21 cellular contexts compared by ENCODE assay signal in the genomic region with DNA sequence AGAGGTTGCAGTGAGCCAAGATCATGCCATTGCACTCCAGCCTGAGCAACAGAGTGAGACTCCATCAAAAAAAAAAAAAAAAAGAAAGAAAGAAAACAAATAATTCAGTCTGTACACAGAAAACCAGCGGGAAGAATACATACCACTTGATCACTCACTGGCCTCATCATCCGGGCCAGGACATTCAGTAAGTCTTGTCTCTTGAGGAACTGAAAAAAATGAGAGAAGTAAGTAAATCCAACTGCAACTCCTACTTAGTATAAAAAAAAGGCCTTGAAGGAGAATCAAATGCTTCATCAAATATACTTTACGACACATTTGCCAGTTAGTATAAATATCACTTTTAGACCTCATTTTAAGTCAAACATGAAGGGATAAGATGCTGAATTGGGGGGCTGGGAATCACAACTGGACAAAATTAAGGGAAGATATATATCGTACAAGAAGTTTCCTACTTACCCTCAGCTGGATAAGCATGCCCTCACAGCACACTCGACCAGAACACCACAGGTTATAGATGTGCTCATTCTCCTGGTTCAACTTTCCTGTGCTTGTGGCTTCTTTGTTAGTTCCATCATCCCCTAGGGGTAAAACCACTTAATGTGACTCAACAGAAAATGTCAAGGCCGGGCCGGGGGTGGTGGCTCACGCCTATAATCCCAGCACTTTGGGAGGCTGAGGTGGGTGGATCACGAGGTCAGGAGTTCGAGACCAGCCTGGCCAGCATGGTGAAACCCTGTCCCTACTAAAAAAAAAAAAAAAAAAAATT. TPM values are rescaled to one million over a fixed set of nuclear protein-coding genes. Genes with fewer than 3 reads are reported as not detected.
A peak's percentile ranks its signal among the peaks of the same experiment; 100 is the strongest.
DNase-seq lines count a peak whose midpoint lies in the region; ATAC-seq and TF ChIP-seq lines count a peak whose summit lies in the region.
"Had no signal": no experiment of that assay in that cellular context is flagged by ENCODE, and none has a peak within 500 bp of the region (broad histone marks: within the 10 kb centered on the region; RNA-seq: fewer than 3 reads in every experiment).

No MANE protein-coding gene starts in this region.

- WGBS in spleen, 5 donors, result 61 to 72% (median 70%) methylated on average over 10 of the region's 10 CpGs

- peaks cover 0 to 49% (median 22%) of the 10 kb centered on the region in 6 donors for H3K4me1 ChIP-seq in spleen
- peaks cover 1% of the 10 kb centered on the region for H3K4me1 ChIP-seq in left ventricle myocardium inferior

- ATAC-seq in activated CD4-positive, alpha-beta T cell treated with anti-CD3 and anti-CD28 coated beads for 36 hours, result peak; percentile 53
- ATAC-seq in activated T-helper 17 cell treated with anti-CD3 and anti-CD28 coated beads, Interleukin-2, amount 50 U/mL, for 72 hours (replicated peaks), result peak; percentile 76
- ATAC-seq in HG03135 (IDR thresholded peaks at IDR 0.05; ENCODE audit: unreplicated experiment), result no peak

- H3K27ac ChIP-seq in HL-60 (replicated peaks), result 0 out of 2 replicates have a peak overlapping the region, but pooled peaks have one; percentile 38
- peak overlapping the region in 7 of 8 donors; percentile 1 to 75 (median 45) for H3K27ac ChIP-seq in spleen
- no peak overlapping the region for H3K27ac ChIP-seq in left ventricle myocardium inferior (replicated peaks)

- H3K4me1 Mint-ChIP-seq in activated CD4-positive, alpha-beta T cell treated with anti-CD3 and anti-CD28 coated beads for 36 hours, result peaks cover 11% of the 10 kb centered on the region
- no peaks in the 10 kb centered on the region for H3K4me1 Mint-ChIP-seq in activated T-helper 17 cell treated with anti-CD3 and anti-CD28 coated beads, Interleukin-2, amount 50 U/mL, for 72 hours

- peak; percentile 48 for DNase-seq in activated CD4-positive, alpha-beta T cell treated with anti-CD3 and anti-CD28 coated beads for 36 hours
- DNase-seq in activated CD4-positive, alpha-beta T cell treated with anti-CD3 and anti-CD28 coated beads for 4 hours, result no peak
- no peak for DNase-seq in HL-60 (ENCODE audit: low read depth in 1 of 2, low spot score in 1 of 2)
- DNase-seq in spleen, result no peak
- no peak for DNase-seq in left ventricle myocardium inferior
- DNase-seq in NCI-H510A (lab: John Stamatoyannopoulos, UW), result no peak
- DNase-seq: COR-L47; GDM1; HCEC 1CT; kidney glomerular epithelial cell; NCI-H1105 treated with DMSO at 0.1 percent for 48 hours; NCI-H345; pancreas; SIG-M5; stimulated activated CD4-positive, alpha-beta T cell treated with anti-CD3 and anti-CD28 coated beads, Interleukin-4, amount 100 ng/mL, for 24 hours; T-helper 9 cell; upper lobe of left lung had no signal

- no peak overlapping the region for H3K4me3 ChIP-seq in HL-60 (replicated peaks; ENCODE audit: insufficient read depth, low read length)
- H3K4me3 ChIP-seq in spleen, result no peak overlapping the region
- no peak overlapping the region for H3K4me3 ChIP-seq in left ventricle myocardium inferior
- H3K4me3 ChIP-seq: pancreas, upper lobe of left lung had no signal

- no peak for TF ChIP-seq POLR2A in spleen (IDR thresholded peaks at IDR 0.05)

- intact Hi-C loops in activated CD4-positive, alpha-beta T cell treated with anti-CD3 and anti-CD28 coated beads for 36 hours (cut with DNase I, micrococcal nuclease), result no loop called here
- intact Hi-C loops in spleen (cut with DNase I; ENCODE audit: low total_unique reads), result no loop called here
- intact Hi-C loops in left ventricle myocardium inferior (cut with micrococcal nuclease), result no loop called here

- POLR2A ChIA-PET in activated CD4-positive, alpha-beta T cell treated with anti-CD3 and anti-CD28 coated beads for 36 hours (lab: Charles Lee), result interaction anchor here (0.7 kb wide), 1 partner anchor 16 kb away, joined by 5 read pairs; no protein-coding TSS in a partner anchor

- H3K36me3 Mint-ChIP-seq in activated CD4-positive, alpha-beta T cell treated with anti-CD3 and anti-CD28 coated beads for 36 hours (ENCODE audit: low read depth), result peaks cover 64% of the 10 kb centered on the region
- peaks cover 100% of the 10 kb centered on the region for H3K36me3 Mint-ChIP-seq in activated T-helper 17 cell treated with anti-CD3 and anti-CD28 coated beads, Interleukin-2, amount 50 U/mL, for 72 hours (ENCODE audit: low read depth)

- H3K27me3 Mint-ChIP-seq in activated CD4-positive, alpha-beta T cell treated with anti-CD3 and anti-CD28 coated beads for 36 hours, result no peaks in the 10 kb centered on the region
- H3K27me3 Mint-ChIP-seq in activated T-helper 17 cell treated with anti-CD3 and anti-CD28 coated beads, Interleukin-2, amount 50 U/mL, for 72 hours, result no peaks in the 10 kb centered on the region
- H3K27me3 Mint-ChIP-seq: IgD-negative memory B cell had no signal

- H3K27ac Mint-ChIP-seq in activated CD4-positive, alpha-beta T cell treated with anti-CD3 and anti-CD28 coated beads for 36 hours, result peak overlapping the region; percentile 25
- no peak overlapping the region for H3K27ac Mint-ChIP-seq in activated T-helper 17 cell treated with anti-CD3 and anti-CD28 coated beads, Interleukin-2, amount 50 U/mL, for 72 hours

- H3K9me3 Mint-ChIP-seq in activated CD4-positive, alpha-beta T cell treated with anti-CD3 and anti-CD28 coated beads for 36 hours (ENCODE audit: low read depth), result no peaks in the 10 kb centered on the region
- H3K9me3 Mint-ChIP-seq in activated T-helper 17 cell treated with anti-CD3 and anti-CD28 coated beads, Interleukin-2, amount 50 U/mL, for 72 hours, result no peaks in the 10 kb centered on the region
- H3K9me3 Mint-ChIP-seq: activated naive CD4-positive, alpha-beta T cell treated with anti-CD3 and anti-CD28 coated beads, Interleukin-2, amount 50 U/mL, for 72 hours; IgD-negative memory B cell had no signal

- H3K9me3 ChIP-seq in spleen (no peaks in the 10 kb centered on the region), left ventricle myocardium inferior (replicated peaks) (no peaks in the 10 kb centered on the region)
- H3K9me3 ChIP-seq: pancreas, upper lobe of left lung had no signal

- peaks cover 3 to 97% (median 74%) of the 10 kb centered on the region in 6 donors for H3K36me3 ChIP-seq in spleen
- H3K36me3 ChIP-seq in left ventricle myocardium inferior, result peaks cover 91% of the 10 kb centered on the region

- CTCF ChIA-PET in activated CD4-positive, alpha-beta T cell treated with anti-CD3 and anti-CD28 coated beads for 36 hours (lab: Charles Lee), result interaction anchor here (0.8 to 2.5 kb wide), 2 partner anchors 11 to 83 kb away, joined by 4 to 11 read pairs; no protein-coding TSS in a partner anchor

- H3K4me3 Mint-ChIP-seq in activated CD4-positive, alpha-beta T cell treated with anti-CD3 and anti-CD28 coated beads for 36 hours, result no peak overlapping the region
- H3K4me3 Mint-ChIP-seq in activated T-helper 17 cell treated with anti-CD3 and anti-CD28 coated beads, Interleukin-2, amount 50 U/mL, for 72 hours, result no peak overlapping the region

- no peak for TF ChIP-seq CTCF in HL-60 (IDR thresholded peaks at IDR 0.05; ENCODE audit: insufficient read depth, low read length)
- no peak for TF ChIP-seq CTCF in spleen (IDR thresholded peaks at IDR 0.05 in 8 of 11, conservative IDR thresholded peaks at IDR 0.05 in 3 of 11)
- TF ChIP-seq CTCF in left ventricle myocardium inferior (IDR thresholded peaks at IDR 0.05; ENCODE audit: borderline replicate concordance), result no peak

- no peaks in the 10 kb centered on the region for H3K27me3 ChIP-seq in HL-60 (ENCODE audit: insufficient read depth, poor library complexity, severe bottlenecking)
- H3K27me3 ChIP-seq in spleen (replicated peaks in 1 of 7), result no peaks in the 10 kb centered on the region
- H3K27me3 ChIP-seq in left ventricle myocardium inferior (ENCODE audit: low read depth), result no peaks in the 10 kb centered on the region
- H3K27me3 ChIP-seq: pancreas, upper lobe of left lung had no signal

RNA-seq across cellular contexts. Expression of gene CCDC47, which starts 12.4 kb away (rescaled TPM):
- 10 to 100 TPM; 76.9 to 82.3 TPM for total RNA-seq in activated CD4-positive, alpha-beta T cell treated with anti-CD3 and anti-CD28 coated beads for 36 hours
- 10 to 100 TPM; 75.5 to 99.9 TPM for total RNA-seq in activated T-helper 17 cell treated with anti-CD3 and anti-CD28 coated beads, Interleukin-2, amount 50 U/mL, for 72 hours
- total RNA-seq in spleen, result 10 to 100 TPM; 50.7 to 74.0 (median 63.6) TPM
- polyA plus RNA-seq in spleen, result 10 to 100 TPM in 2 of 3 donors, 1 to 10 TPM in 1; 8.9 to 15.7 (median 13.1) TPM
- 79.6 TPM for total RNA-seq in left ventricle myocardium inferior

RNA-seq across cellular contexts. Expression of gene DDX42, which starts 13.0 kb away (rescaled TPM):
- 100 to 1,000 TPM; 109 to 173 TPM for total RNA-seq in activated CD4-positive, alpha-beta T cell treated with anti-CD3 and anti-CD28 coated beads for 36 hours
- 100 to 1,000 TPM; 119 to 121 TPM for total RNA-seq in activated T-helper 17 cell treated with anti-CD3 and anti-CD28 coated beads, Interleukin-2, amount 50 U/mL, for 72 hours
- total RNA-seq in spleen (100 to 1,000 TPM; 107 to 136 (median 126) TPM), left ventricle myocardium inferior (51.7 TPM)
- 10 to 100 TPM; 45.0 to 70.5 (median 61.8) TPM for polyA plus RNA-seq in spleen

RNA-seq across cellular contexts. Expression of gene STRADA, which starts 19.4 kb away (rescaled TPM):
- total RNA-seq in activated CD4-positive, alpha-beta T cell treated with anti-CD3 and anti-CD28 coated beads for 36 hours, result 10 to 100 TPM; 51.0 to 53.6 TPM
- 10 to 100 TPM; 49.0 to 56.8 TPM for total RNA-seq in activated T-helper 17 cell treated with anti-CD3 and anti-CD28 coated beads, Interleukin-2, amount 50 U/mL, for 72 hours
- total RNA-seq in spleen, result 10 to 100 TPM; 43.9 to 72.0 (median 60.7) TPM
- polyA plus RNA-seq in spleen, result 10 to 100 TPM; 20.5 to 31.3 (median 26.6) TPM
- 14.6 TPM for total RNA-seq in left ventricle myocardium inferior
